Comparison of ENCODE assay signal across 13 cellular contexts in genomic region chr1:12185036-12185435, GRCh38. TPM values are rescaled to one million over a fixed set of nuclear protein-coding genes. Genes with fewer than 3 reads are reported as not detected.
A peak's percentile ranks its signal among the peaks of the same experiment; 100 is the strongest.
DNase-seq lines count a peak whose midpoint lies in the region; FAIRE-seq and TF ChIP-seq lines count a peak whose summit lies in the region.
"Had no signal": no experiment of that assay in that cellular context is flagged by ENCODE, and none has a peak within 500 bp of the region (broad histone marks: within the 10 kb centered on the region; RNA-seq: fewer than 3 reads in every experiment).

No MANE protein-coding gene starts in this region.

- intact Hi-C loops in colonic mucosa (cut with DNase I), result no loop called here

- no peak overlapping the region for H3K4me3 Mint-ChIP-seq in T-helper 1 cell treated with Interleukin-12 subunit alpha and Interleukin-12 subunit beta and Interleukin-4 antibody, amounts not matched to agents 30 μg/mL and 1 μg/mL, for 36 hours

- H3K27me3 ChIP-seq in colonic mucosa (no peaks in the 10 kb centered on the region), mucosa of rectum (ENCODE audit: control insufficient read depth in 2 of 2, insufficient read depth in 2 of 2, low read length in 2 of 2) (no peaks in the 10 kb centered on the region), subcutaneous abdominal adipose tissue (ENCODE audit: control insufficient read depth in 5 of 5, insufficient read depth in 4 of 5, low read length in 5 of 5) (peaks cover 3 to 19% (median 4%) of the 10 kb centered on the region in 5 donors)

- H3K4me1 ChIP-seq in colonic mucosa (peaks cover 7% of the 10 kb centered on the region), mucosa of rectum (ENCODE audit: control insufficient read depth in 2 of 2, insufficient read depth in 2 of 2, low read length in 2 of 2) (peaks cover 14 to 21% of the 10 kb centered on the region in 2 donors), subcutaneous abdominal adipose tissue (ENCODE audit: control insufficient read depth in 5 of 5, insufficient read depth in 5 of 5, low read length in 5 of 5) (peaks cover 16 to 97% (median 76%) of the 10 kb centered on the region in 5 donors)

- no peak for TF ChIP-seq POLR2A in GM12892 (IDR thresholded peaks at IDR 0.05; ENCODE audit: low read depth, low read length)

- H3K27me3 Mint-ChIP-seq in T-helper 1 cell treated with Interleukin-12 subunit alpha and Interleukin-12 subunit beta and Interleukin-4 antibody, amounts not matched to agents 30 μg/mL and 1 μg/mL, for 36 hours (ENCODE audit: low read depth), result no peaks in the 10 kb centered on the region
- H3K27me3 Mint-ChIP-seq: IgD-negative memory B cell had no signal

- no peaks in the 10 kb centered on the region for H3K9me3 ChIP-seq in colonic mucosa
- no peaks in the 10 kb centered on the region for H3K9me3 ChIP-seq in mucosa of rectum (ENCODE audit: control insufficient read depth in 2 of 2, low read length in 2 of 2)
- no peaks in the 10 kb centered on the region for H3K9me3 ChIP-seq in subcutaneous abdominal adipose tissue (ENCODE audit: control insufficient read depth in 5 of 5, low read length in 5 of 5)

- H3K27ac Mint-ChIP-seq in T-helper 1 cell treated with Interleukin-12 subunit alpha and Interleukin-12 subunit beta and Interleukin-4 antibody, amounts not matched to agents 30 μg/mL and 1 μg/mL, for 36 hours, result peak overlapping the region; percentile 41

- H3K27ac ChIP-seq in colonic mucosa (peak overlapping the region; percentile 82), mucosa of rectum (ENCODE audit: low read depth in 2 of 2, low read length in 2 of 2) (peak overlapping the region; percentile 76 to 81), subcutaneous abdominal adipose tissue (ENCODE audit: low read depth, low read length) (peak overlapping the region; percentile 93)

- H3K36me3 Mint-ChIP-seq in T-helper 1 cell treated with Interleukin-12 subunit alpha and Interleukin-12 subunit beta and Interleukin-4 antibody, amounts not matched to agents 30 μg/mL and 1 μg/mL, for 36 hours (ENCODE audit: low read depth), result peaks cover 26% of the 10 kb centered on the region

- H3K4me1 Mint-ChIP-seq in T-helper 1 cell treated with Interleukin-12 subunit alpha and Interleukin-12 subunit beta and Interleukin-4 antibody, amounts not matched to agents 30 μg/mL and 1 μg/mL, for 36 hours (ENCODE audit: low read depth), result peaks cover 40% of the 10 kb centered on the region

- H3K4me3 ChIP-seq in colonic mucosa (no peak overlapping the region), mucosa of rectum (ENCODE audit: low read length in 2 of 2) (no peak overlapping the region), subcutaneous abdominal adipose tissue (ENCODE audit: low read depth in 1 of 5, low read length in 5 of 5) (peak overlapping the region in 4 of 5 donors; percentile 19 to 52 (median 46))

- no peak for FAIRE-seq in GM12892 (lab: Jason Lieb, UNC)
- FAIRE-seq: A204.1 had no signal

- no peaks in the 10 kb centered on the region for H3K9me3 Mint-ChIP-seq in T-helper 1 cell treated with Interleukin-12 subunit alpha and Interleukin-12 subunit beta and Interleukin-4 antibody, amounts not matched to agents 30 μg/mL and 1 μg/mL, for 36 hours
- H3K9me3 Mint-ChIP-seq: IgD-negative memory B cell had no signal

- H3K9ac ChIP-seq in colonic mucosa (ENCODE audit: low read depth in 2 of 2, low read length in 2 of 2) (peak overlapping the region in 1 of 2 donors; percentile 8), mucosa of rectum (ENCODE audit: low read depth in 1 of 2, low read length in 2 of 2) (peak overlapping the region in 1 of 2 donors; percentile 38), subcutaneous abdominal adipose tissue (ENCODE audit: low read length in 5 of 5) (peak overlapping the region; percentile 24 to 80 (median 59))

- no peaks in the 10 kb centered on the region for H3K36me3 ChIP-seq in colonic mucosa
- peaks cover 0 to 4% of the 10 kb centered on the region in 2 donors for H3K36me3 ChIP-seq in mucosa of rectum (ENCODE audit: control insufficient read depth in 2 of 2, insufficient read depth in 2 of 2, low read length in 2 of 2)
- peaks cover 0 to 25% (median 15%) of the 10 kb centered on the region in 5 donors for H3K36me3 ChIP-seq in subcutaneous abdominal adipose tissue (ENCODE audit: control insufficient read depth in 5 of 5, insufficient read depth in 5 of 5, low read length in 5 of 5)

- TF ChIP-seq CTCF in colonic mucosa (IDR thresholded peaks at IDR 0.05), result no peak

- DNase-seq in T-helper 1 cell (no peak), colonic mucosa (no peak), SKM-1 treated with dmso at 0.1 percent for 144 hours (lab: John Stamatoyannopoulos, UW; ENCODE audit: unreplicated experiment) (no peak), GM12892 (ENCODE audit: insufficient read length) (no peak)
- no peak for DNase-seq in activated naive CD4-positive, alpha-beta T cell (lab: John Stamatoyannopoulos, UW)
- DNase-seq: activated CD4-positive, alpha-beta T cell treated with anti-CD3 and anti-CD28 coated beads for 48 hours; NCI-H2107 had no signal

RNA-seq across cellular contexts. Expression of gene TNFRSF1B, which starts 18.2 kb away (rescaled TPM):
- 10 to 100 TPM; 27.2 to 28.1 TPM for total RNA-seq in colonic mucosa
- polyA plus RNA-seq in GM12892 (2012; ENCODE audit: missing spikeins), result 24.1 TPM
- total RNA-seq: RPMI7951 had no signal

RNA-seq across cellular contexts. Expression of gene VPS13D, which starts 44.8 kb away (rescaled TPM):
- 10 to 100 TPM; 54.3 to 56.0 TPM for total RNA-seq in colonic mucosa
- polyA plus RNA-seq in GM12892 (2012; ENCODE audit: missing spikeins), result 6.5 TPM

Comparison
In these comparisons a context has a peak if more than half of its experiments do, and no peak if none do; other contexts are left out.
1. H3K4me3 ChIP-seq: peak in subcutaneous abdominal adipose tissue (4 of 5); none in colonic mucosa (single experiment) and mucosa of rectum (0 of 2).
2. Peak in every context shown above with its lines, with median percentiles within 50 percentile points of each other: H3K27ac ChIP-seq.